ENCODE assay signal across 13 cellular contexts in the genomic region with DNA sequence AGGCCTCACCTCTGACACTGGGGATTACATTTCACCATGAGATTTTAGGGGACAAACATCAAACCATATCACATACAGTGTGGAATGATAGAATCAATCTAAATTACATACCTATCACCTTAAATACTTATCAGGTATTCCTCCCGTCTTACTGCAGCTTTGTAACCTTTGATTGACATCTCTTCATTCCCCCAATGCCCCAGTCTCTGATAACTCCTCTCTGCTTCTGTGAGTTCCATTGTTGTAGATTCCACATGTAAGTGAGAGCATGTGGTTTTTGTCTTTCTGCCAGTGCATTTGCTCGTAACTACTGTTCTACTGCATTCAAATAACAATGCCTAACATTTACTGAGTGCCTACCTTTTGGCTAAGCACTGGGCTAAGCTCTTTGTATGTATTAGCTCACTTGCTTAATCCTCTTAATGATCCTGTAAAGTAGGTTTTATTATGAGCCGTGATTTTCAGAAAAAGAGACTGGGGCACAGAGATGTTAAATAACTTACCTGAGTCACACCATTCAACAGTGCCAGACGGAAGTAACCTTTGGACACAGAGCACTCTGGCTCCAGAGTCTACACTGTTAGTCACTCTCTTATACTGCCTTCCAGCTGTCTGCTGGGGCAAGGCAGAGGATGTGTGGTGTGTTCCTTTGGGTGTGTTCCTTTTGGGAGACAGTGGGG.
A peak's percentile ranks its signal among the peaks of the same experiment; 100 is the strongest.
DNase-seq lines count a peak whose midpoint lies in the region; ATAC-seq and TF ChIP-seq lines count a peak whose summit lies in the region.
"Had no signal": no experiment of that assay in that cellular context is flagged by ENCODE, and none has a peak within 500 bp of the region (broad histone marks: within the 10 kb centered on the region; RNA-seq: fewer than 3 reads in every experiment).

No MANE protein-coding gene starts in this region.

- H3K9ac ChIP-seq in endodermal cell (ENCODE audit: extremely low read depth, low read length, poor library complexity, severe bottlenecking) (no peak overlapping the region), mesendoderm (ENCODE audit: low read length) (no peak overlapping the region), smooth muscle cell (ENCODE audit: low read depth) (no peak overlapping the region)

- H2BK5ac ChIP-seq in mesendoderm (ENCODE audit: low read length): no peak overlapping the region

- H3K4me3 ChIP-seq in endodermal cell (ENCODE audit: low read length) (no peak overlapping the region), mesendoderm (ENCODE audit: low read length) (no peak overlapping the region), smooth muscle cell (no peak overlapping the region), psoas muscle (no peak overlapping the region)
- H3K4me3 ChIP-seq: ovary, tibial artery had no signal

- H3K4ac ChIP-seq in mesendoderm (ENCODE audit: low read depth, low read length): no peak overlapping the region

- no peak overlapping the region for H4K8ac ChIP-seq in mesendoderm (ENCODE audit: low read depth, low read length)

- H3K27me3 ChIP-seq in endodermal cell (ENCODE audit: control insufficient read depth, insufficient read depth, low read length, poor library complexity, severe bottlenecking): no peaks in the 10 kb centered on the region
- no peaks in the 10 kb centered on the region for H3K27me3 ChIP-seq in mesendoderm (ENCODE audit: insufficient read depth, low read length, poor library complexity)
- no peaks in the 10 kb centered on the region for H3K27me3 ChIP-seq in smooth muscle cell (ENCODE audit: low read depth)
- peaks cover 0 to 5% (median 0%) of the 10 kb centered on the region in 3 donors for H3K27me3 ChIP-seq in psoas muscle (ENCODE audit: insufficient read depth in 3 of 3, low read length in 2 of 3)
- H3K27me3 ChIP-seq: ovary, tibial artery had no signal

- DNase-seq in DMS53 treated with DMSO at 0.1 percent for 48 hours (lab: John Stamatoyannopoulos, UW; ENCODE audit: unreplicated experiment) (peak; percentile 57), NCI-H226 (peak; percentile 44), endodermal cell (no peak), mesendoderm (peak; percentile 56), smooth muscle cell (lab: John Stamatoyannopoulos, UW; ENCODE audit: unreplicated experiment) (no peak), psoas muscle (no peak)
- DNase-seq: activated CD4-positive, CD25-positive, alpha-beta regulatory T cell treated with anti-CD3 and anti-CD28 coated beads, Interleukin-2, amount 50 U/mL, for 72 hours; C1 segment of cervical spinal cord; ovary; SIG-M5; tibial artery had no signal

- H4K5ac ChIP-seq in mesendoderm (ENCODE audit: low read length): no peak overlapping the region

- no peak overlapping the region for H3K18ac ChIP-seq in mesendoderm (ENCODE audit: low read length)

- H3K9me3 ChIP-seq in endodermal cell (ENCODE audit: control insufficient read depth, low read length) (no peaks in the 10 kb centered on the region), smooth muscle cell (replicated peaks; ENCODE audit: low read depth) (no peaks in the 10 kb centered on the region), psoas muscle (no peaks in the 10 kb centered on the region)
- H3K9me3 ChIP-seq: ovary, tibial artery had no signal

- H3K4me2 ChIP-seq in mesendoderm (ENCODE audit: low read length): no peak overlapping the region
- H3K4me2 ChIP-seq in smooth muscle cell: no peak overlapping the region

- H2BK120ac ChIP-seq in mesendoderm (ENCODE audit: low read depth, low read length): no peak overlapping the region

- H3K79me1 ChIP-seq in mesendoderm (ENCODE audit: low read length): no peaks in the 10 kb centered on the region

- peaks cover 19% of the 10 kb centered on the region for H3K4me1 Mint-ChIP-seq in endodermal cell

- H3K79me2 ChIP-seq in mesendoderm (ENCODE audit: control insufficient read depth, insufficient read depth, low read length): no peaks in the 10 kb centered on the region
- no peaks in the 10 kb centered on the region for H3K79me2 ChIP-seq in smooth muscle cell (ENCODE audit: low read depth)

- peak overlapping the region; percentile 3 for H3K27ac Mint-ChIP-seq in endodermal cell

- H3K9me3 Mint-ChIP-seq in endodermal cell: peaks cover 50% of the 10 kb centered on the region

- intact Hi-C loops in psoas muscle (cut with DNase I): no loop called here

- ATAC-seq in HG03025 (IDR thresholded peaks at IDR 0.05; ENCODE audit: low FRiP score, unreplicated experiment) (no peak), GM19395 (IDR thresholded peaks at IDR 0.05; ENCODE audit: unreplicated experiment) (no peak), psoas muscle (no peak)

- no peak overlapping the region for H2BK15ac ChIP-seq in mesendoderm (replicated peaks; ENCODE audit: low read depth)

- H3K36me3 Mint-ChIP-seq in endodermal cell (ENCODE audit: low read depth): no peaks in the 10 kb centered on the region

- no peak overlapping the region for H3K56ac ChIP-seq in mesendoderm (ENCODE audit: low read length)

- H3K4me1 ChIP-seq in endodermal cell (ENCODE audit: control insufficient read depth, insufficient read depth, low read length): peaks cover 3% of the 10 kb centered on the region
- no peaks in the 10 kb centered on the region for H3K4me1 ChIP-seq in mesendoderm (ENCODE audit: control insufficient read depth, low read depth, low read length)
- no peaks in the 10 kb centered on the region for H3K4me1 ChIP-seq in smooth muscle cell (ENCODE audit: low read depth)
- no peaks in the 10 kb centered on the region for H3K4me1 ChIP-seq in psoas muscle
- H3K4me1 ChIP-seq: tibial artery had no signal

- H3K23ac ChIP-seq in mesendoderm (ENCODE audit: low read length): no peak overlapping the region

- H3K27me3 Mint-ChIP-seq in endodermal cell (ENCODE audit: insufficient read depth): no peaks in the 10 kb centered on the region

- 25% methylated on average over 3 of the region's 4 CpGs; no CpG with 5 or more reads in 1 of the 2 experiments for WGBS in endodermal cell (ENCODE audit: insufficient coverage in 1 of 2, insufficient read length in 1 of 2), 2 experiments
- WGBS in mesendoderm (ENCODE audit: extremely low coverage, insufficient coverage, low lambda C conversion rate): no CpG with 5 or more reads among the region's 4 CpGs
- 64% methylated on average over 4 of the region's 4 CpGs for WGBS in smooth muscle cell (ENCODE audit: low lambda C conversion rate)
- WGBS in psoas muscle, 3 donors: 50 to 63% (median 58%) methylated on average over 4 of the region's 4 CpGs

- H3K36me3 ChIP-seq in endodermal cell (ENCODE audit: control insufficient read depth, insufficient read depth, low read length): no peaks in the 10 kb centered on the region
- H3K36me3 ChIP-seq in mesendoderm (ENCODE audit: control insufficient read depth, insufficient read depth, low read length): no peaks in the 10 kb centered on the region
- no peaks in the 10 kb centered on the region for H3K36me3 ChIP-seq in smooth muscle cell (ENCODE audit: low read depth)
- no peaks in the 10 kb centered on the region for H3K36me3 ChIP-seq in psoas muscle (ENCODE audit: insufficient read depth in 1 of 2, low read depth in 1 of 2)
- H3K36me3 ChIP-seq: ovary, tibial artery had no signal

- H3K4me3 Mint-ChIP-seq in endodermal cell: no peak overlapping the region

- H2AFZ ChIP-seq in smooth muscle cell (ENCODE audit: low read depth): no peak overlapping the region

- no peak overlapping the region for H2AK5ac ChIP-seq in mesendoderm (ENCODE audit: low read length)

- TF ChIP-seq CTCF in endodermal cell (conservative IDR thresholded peaks at IDR 0.05) (no peak), smooth muscle cell (IDR thresholded peaks at IDR 0.05; ENCODE audit: borderline replicate concordance, insufficient read depth, poor library complexity, severe bottlenecking) (no peak), psoas muscle (IDR thresholded peaks at IDR 0.05) (no peak)

- H3K27ac ChIP-seq in endodermal cell (ENCODE audit: low read depth, low read length) (no peak overlapping the region), mesendoderm (ENCODE audit: low read depth, low read length) (no peak overlapping the region), smooth muscle cell (ENCODE audit: low read depth) (no peak overlapping the region), psoas muscle (no peak overlapping the region)
- H3K27ac ChIP-seq: ovary, tibial artery had no signal

- no peaks in the 10 kb centered on the region for H4K20me1 ChIP-seq in smooth muscle cell (ENCODE audit: low read depth)

- H3F3A ChIP-seq in smooth muscle cell (ENCODE audit: low read depth): no peaks in the 10 kb centered on the region

Comparison
In these comparisons a context has a peak if more than half of its experiments do, and no peak if none do; other contexts are left out.
1. DNase-seq: peak in DMS53 treated with DMSO at 0.1 percent for 48 hours (single experiment), NCI-H226 (single experiment) and mesendoderm (single experiment); none in endodermal cell (single experiment), smooth muscle cell (single experiment) and psoas muscle (0 of 2).